1 cellular context compared by ENCODE assay signal in genomic region chr1:116518400-116518799, GRCh38.
A peak's percentile ranks its signal among the peaks of the same experiment; 100 is the strongest.
TF ChIP-seq lines count a peak whose summit lies in the region.

No MANE protein-coding gene starts in this region.

TF ChIP-seq in K562, 482 proteins besides CTCF, POLR2A, EP300 and RAD21:
- TF ChIP-seq CEBPG (CRISPR knock-in tag; IDR thresholded peaks at IDR 0.05) = no peak
- no peak for TF ChIP-seq CEBPG (tag; conservative IDR thresholded peaks at IDR 0.05 in 1 of 2, IDR thresholded peaks at IDR 0.05 in 1 of 2)
- no peak for TF ChIP-seq DEAF1 (CRISPR knock-in tag; IDR thresholded peaks at IDR 0.05)
- no peak for TF ChIP-seq E2F5 (CRISPR knock-in tag; IDR thresholded peaks at IDR 0.05)
- TF ChIP-seq SUPT5H (IDR thresholded peaks at IDR 0.05) = 0 out of 2 replicates have a peak, but pooled peaks have one; percentile 28
